16 cellular contexts compared by ENCODE assay signal in genomic region chr11:79121351-79121750, GRCh38.
A peak's percentile ranks its signal among the peaks of the same experiment; 100 is the strongest.
DNase-seq lines count a peak whose midpoint lies in the region; ATAC-seq and TF ChIP-seq lines count a peak whose summit lies in the region.
"Had no signal": no experiment of that assay in that cellular context is flagged by ENCODE, and none has a peak within 500 bp of the region (broad histone marks: within the 10 kb centered on the region; RNA-seq: fewer than 3 reads in every experiment).

No MANE protein-coding gene starts in this region.

- H3K9me3 ChIP-seq in mesenchymal stem cell (ENCODE audit: control insufficient read depth, low read length): peaks cover 11% of the 10 kb centered on the region

- H2BK15ac ChIP-seq in mesenchymal stem cell (ENCODE audit: low read depth, poor library complexity, severe bottlenecking): no peak overlapping the region

- H2AK5ac ChIP-seq in mesenchymal stem cell (ENCODE audit: low read length, severe bottlenecking): no peak overlapping the region

- no peak overlapping the region for H2BK5ac ChIP-seq in mesenchymal stem cell (ENCODE audit: low read depth, low read length, poor library complexity, severe bottlenecking)

- WGBS in mesenchymal stem cell: 73% methylated on average over 4 of the region's 4 CpGs

- H3K27ac ChIP-seq in mesenchymal stem cell (ENCODE audit: low read length, poor library complexity, severe bottlenecking): no peak overlapping the region
- H3K27ac ChIP-seq: body of pancreas, dorsolateral prefrontal cortex, sigmoid colon had no signal

- no peaks in the 10 kb centered on the region for H3K79me1 ChIP-seq in mesenchymal stem cell (replicated peaks; ENCODE audit: low read length, poor library complexity, severe bottlenecking)

- no peak overlapping the region for H3K4me3 ChIP-seq in mesenchymal stem cell (ENCODE audit: insufficient read depth in 1 of 2, low read depth in 1 of 2, low read length in 2 of 2)
- H3K4me3 ChIP-seq: body of pancreas, dorsolateral prefrontal cortex, sigmoid colon had no signal

- no peak for ATAC-seq in HG02938 (IDR thresholded peaks at IDR 0.05; ENCODE audit: unreplicated experiment)
- ATAC-seq: body of pancreas had no signal

- peak overlapping the region; percentile 40 for H3K27ac Mint-ChIP-seq in type B pancreatic cell
- H3K27ac Mint-ChIP-seq in activated T-helper 2 cell treated with anti-CD3 and anti-CD28 coated beads, Interferon-gamma antibody, Interleukin-2, Interleukin-4, amounts not matched to agents 10 μg/mL and 5 μg/mL and 100 μg/mL, durations not matched to agents 14 hours and 24 hours and 36 hours: no peak overlapping the region
- H3K27ac Mint-ChIP-seq: CD4-positive, CD25-positive, alpha-beta regulatory T cell had no signal

- no peak overlapping the region for H4K8ac ChIP-seq in mesenchymal stem cell (ENCODE audit: low read length)

- peak; percentile 13 to 54 for DNase-seq in SHP77 (lab: John Stamatoyannopoulos, UW)
- DNase-seq in SHP77 treated with DMSO at 0.1 percent for 48 hours (lab: John Stamatoyannopoulos, UW): no peak
- peak; percentile 74 for DNase-seq in SK-N-DZ (ENCODE audit: low spot score)
- no peak for DNase-seq in mesenchymal stem cell
- DNase-seq in type B pancreatic cell (ENCODE audit: extremely low spot score, unreplicated experiment): no peak
- DNase-seq in activated T-helper 2 cell treated with anti-CD3 and anti-CD28 coated beads, Interferon-gamma antibody, Interleukin-2, Interleukin-4, amounts not matched to agents 10 μg/mL and 5 μg/mL and 100 μg/mL, durations not matched to agents 14 hours and 24 hours and 36 hours (ENCODE audit: low spot score): no peak
- no peak for DNase-seq in T-helper 9 cell
- DNase-seq: activated effector memory CD4-positive, alpha-beta T cell treated with anti-CD3 and anti-CD28 coated beads, Interleukin-2, amount 50 U/mL, for 16 hours; body of pancreas; CD4-positive, CD25-positive, alpha-beta regulatory T cell; EL; NCI-H1930; sigmoid colon; stimulated activated CD4-positive, alpha-beta T cell treated with anti-CD3 and anti-CD28 coated beads, Interleukin-4, amount 100 ng/mL, for 24 hours had no signal

- peaks cover 8% of the 10 kb centered on the region for H3K36me3 Mint-ChIP-seq in type B pancreatic cell
- no peaks in the 10 kb centered on the region for H3K36me3 Mint-ChIP-seq in activated T-helper 2 cell treated with anti-CD3 and anti-CD28 coated beads, Interferon-gamma antibody, Interleukin-2, Interleukin-4, amounts not matched to agents 10 μg/mL and 5 μg/mL and 100 μg/mL, durations not matched to agents 14 hours and 24 hours and 36 hours (ENCODE audit: low read depth)
- H3K36me3 Mint-ChIP-seq: CD4-positive, CD25-positive, alpha-beta regulatory T cell had no signal

- H2BK120ac ChIP-seq in mesenchymal stem cell (ENCODE audit: low read depth, low read length): no peak overlapping the region

- peaks cover 8% of the 10 kb centered on the region for H3K9me3 Mint-ChIP-seq in type B pancreatic cell
- H3K9me3 Mint-ChIP-seq in activated T-helper 2 cell treated with anti-CD3 and anti-CD28 coated beads, Interferon-gamma antibody, Interleukin-2, Interleukin-4, amounts not matched to agents 10 μg/mL and 5 μg/mL and 100 μg/mL, durations not matched to agents 14 hours and 24 hours and 36 hours: peaks cover 7% of the 10 kb centered on the region

- H3K4ac ChIP-seq in mesenchymal stem cell (ENCODE audit: low read depth in 1 of 2, low read length in 2 of 2): no peak overlapping the region

- H2BK12ac ChIP-seq in mesenchymal stem cell (ENCODE audit: low read length in 2 of 2): no peak overlapping the region

- intact Hi-C loops in activated T-helper 2 cell treated with anti-CD3 and anti-CD28 coated beads, Interferon-gamma antibody, Interleukin-2, Interleukin-4, amounts not matched to agents 10 μg/mL and 5 μg/mL and 100 μg/mL, durations not matched to agents 14 hours and 24 hours and 36 hours (cut with micrococcal nuclease): no loop called here

- H3K4me3 Mint-ChIP-seq in type B pancreatic cell: no peak overlapping the region
- H3K4me3 Mint-ChIP-seq in activated T-helper 2 cell treated with anti-CD3 and anti-CD28 coated beads, Interferon-gamma antibody, Interleukin-2, Interleukin-4, amounts not matched to agents 10 μg/mL and 5 μg/mL and 100 μg/mL, durations not matched to agents 14 hours and 24 hours and 36 hours (ENCODE audit: low read depth): no peak overlapping the region
- H3K4me3 Mint-ChIP-seq: CD4-positive, CD25-positive, alpha-beta regulatory T cell had no signal

- no peak overlapping the region for H3K18ac ChIP-seq in mesenchymal stem cell (ENCODE audit: low read depth in 1 of 2, low read length in 2 of 2)

- peaks cover 20% of the 10 kb centered on the region for H3K4me1 Mint-ChIP-seq in type B pancreatic cell (ENCODE audit: unreplicated experiment)
- no peaks in the 10 kb centered on the region for H3K4me1 Mint-ChIP-seq in activated T-helper 2 cell treated with anti-CD3 and anti-CD28 coated beads, Interferon-gamma antibody, Interleukin-2, Interleukin-4, amounts not matched to agents 10 μg/mL and 5 μg/mL and 100 μg/mL, durations not matched to agents 14 hours and 24 hours and 36 hours (ENCODE audit: low read depth)
- H3K4me1 Mint-ChIP-seq: CD4-positive, CD25-positive, alpha-beta regulatory T cell had no signal

- no peak overlapping the region for H3K4me2 ChIP-seq in mesenchymal stem cell (ENCODE audit: low read length, poor library complexity, severe bottlenecking)

- no peak overlapping the region for H3K14ac ChIP-seq in mesenchymal stem cell (ENCODE audit: low read length in 2 of 2)

- no peak overlapping the region for H2AFZ ChIP-seq in mesenchymal stem cell (ENCODE audit: low read depth, low read length)

- no peaks in the 10 kb centered on the region for H3K27me3 ChIP-seq in mesenchymal stem cell (ENCODE audit: control insufficient read depth in 1 of 2, insufficient read depth in 1 of 2, low read length in 2 of 2)
- H3K27me3 ChIP-seq: body of pancreas, dorsolateral prefrontal cortex, sigmoid colon had no signal

- H3K4me1 ChIP-seq in mesenchymal stem cell (ENCODE audit: control insufficient read depth, insufficient read depth, low read depth, low read length): no peaks in the 10 kb centered on the region
- H3K4me1 ChIP-seq: body of pancreas had no signal

- H3K27me3 Mint-ChIP-seq in type B pancreatic cell: no peaks in the 10 kb centered on the region
- H3K27me3 Mint-ChIP-seq in activated T-helper 2 cell treated with anti-CD3 and anti-CD28 coated beads, Interferon-gamma antibody, Interleukin-2, Interleukin-4, amounts not matched to agents 10 μg/mL and 5 μg/mL and 100 μg/mL, durations not matched to agents 14 hours and 24 hours and 36 hours (ENCODE audit: low read depth): no peaks in the 10 kb centered on the region

- H3K23ac ChIP-seq in mesenchymal stem cell (ENCODE audit: low read length in 2 of 2): no peak overlapping the region

- H4K91ac ChIP-seq in mesenchymal stem cell (ENCODE audit: low read length): peak overlapping the region; percentile 59

- no peaks in the 10 kb centered on the region for H3K36me3 ChIP-seq in mesenchymal stem cell (ENCODE audit: control insufficient read depth in 1 of 2, insufficient read depth in 2 of 2, low read depth in 1 of 2, low read length in 2 of 2)
- H3K36me3 ChIP-seq: sigmoid colon had no signal

- no peak overlapping the region for H3K9ac ChIP-seq in mesenchymal stem cell (ENCODE audit: low read length)

- TF ChIP-seq CTCF in type B pancreatic cell (conservative IDR thresholded peaks at IDR 0.05): no peak

Comparison
In these comparisons a context has a peak if more than half of its experiments do, and no peak if none do; other contexts are left out.
1. DNase-seq: peak in SHP77 (2 of 2) and SK-N-DZ (single experiment); none in SHP77 treated with DMSO at 0.1 percent for 48 hours (single experiment), mesenchymal stem cell (single experiment), type B pancreatic cell (single experiment), activated T-helper 2 cell treated with anti-CD3 and anti-CD28 coated beads, Interferon-gamma antibody, Interleukin-2, Interleukin-4, amounts not matched to agents 10 μg/mL and 5 μg/mL and 100 μg/mL, durations not matched to agents 14 hours and 24 hours and 36 hours (single experiment) and T-helper 9 cell (single experiment).